Comparison of ENCODE assay signal across 8 cellular contexts in the genomic region with DNA sequence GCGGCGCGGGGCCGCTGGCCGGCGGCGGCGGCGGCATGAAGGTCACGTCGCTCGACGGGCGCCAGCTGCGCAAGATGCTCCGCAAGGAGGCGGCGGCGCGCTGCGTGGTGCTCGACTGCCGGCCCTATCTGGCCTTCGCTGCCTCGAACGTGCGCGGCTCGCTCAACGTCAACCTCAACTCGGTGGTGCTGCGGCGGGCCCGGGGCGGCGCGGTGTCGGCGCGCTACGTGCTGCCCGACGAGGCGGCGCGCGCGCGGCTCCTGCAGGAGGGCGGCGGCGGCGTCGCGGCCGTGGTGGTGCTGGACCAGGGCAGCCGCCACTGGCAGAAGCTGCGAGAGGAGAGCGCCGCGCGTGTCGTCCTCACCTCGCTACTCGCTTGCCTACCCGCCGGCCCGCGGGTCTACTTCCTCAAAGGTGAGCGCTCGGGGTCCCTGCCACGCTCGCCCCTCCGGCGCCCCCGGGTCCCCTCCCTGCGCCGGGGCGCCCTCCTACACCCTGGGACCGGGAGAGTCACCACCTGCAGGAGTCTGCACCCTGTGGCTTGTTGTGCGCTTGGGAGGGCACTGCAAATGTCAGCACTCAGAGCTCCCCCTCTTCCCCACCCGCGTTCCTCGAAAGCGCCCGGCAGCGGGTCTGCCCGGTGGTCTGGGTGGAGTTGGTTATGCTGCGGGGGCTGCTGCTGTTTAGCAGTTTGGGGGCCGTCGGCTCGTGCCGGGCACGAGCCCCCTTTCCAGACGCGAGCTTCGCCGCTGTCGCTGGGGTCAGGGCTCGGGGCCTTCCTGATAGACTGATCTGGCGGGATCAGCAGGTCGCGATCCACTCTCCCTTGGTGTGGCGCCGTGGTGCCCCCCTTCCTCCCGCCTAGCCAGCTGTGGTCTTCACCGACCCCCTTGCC. TPM values are rescaled to one million over a fixed set of nuclear protein-coding genes. Genes with fewer than 3 reads are reported as not detected.
DNase-seq lines count a peak whose midpoint lies in the region; ATAC-seq and TF ChIP-seq lines count a peak whose summit lies in the region.

No MANE protein-coding gene starts in this region.

- no peaks in the 10 kb centered on the region for H3K9me3 Mint-ChIP-seq in activated T-cell treated with anti-CD3 and anti-CD28 coated beads, Interleukin-2, amount 50 U/mL, for 4 hours
- peaks cover 2% of the 10 kb centered on the region for H3K9me3 Mint-ChIP-seq in neural progenitor cell

- peak overlapping the region; percentile 99 for H3K4me3 Mint-ChIP-seq in activated T-cell treated with anti-CD3 and anti-CD28 coated beads, Interleukin-2, amount 50 U/mL, for 4 hours
- H3K4me3 Mint-ChIP-seq in neural progenitor cell, result peak overlapping the region; percentile 88

- H4K20me1 ChIP-seq in fibroblast of lung (ENCODE audit: control insufficient read depth, extremely low read depth, insufficient read depth, low read length) (no peaks in the 10 kb centered on the region), neural progenitor cell (ENCODE audit: low read depth) (peaks cover 13% of the 10 kb centered on the region)

- peaks cover 34% of the 10 kb centered on the region for H3K36me3 Mint-ChIP-seq in activated T-cell treated with anti-CD3 and anti-CD28 coated beads, Interleukin-2, amount 50 U/mL, for 4 hours (ENCODE audit: insufficient read depth)
- H3K36me3 Mint-ChIP-seq in neural progenitor cell, result no peaks in the 10 kb centered on the region

- peak overlapping the region; percentile 92 for H3K9ac ChIP-seq in fibroblast of lung (ENCODE audit: insufficient read depth, low read length)
- H3K9ac ChIP-seq in neural progenitor cell, result no peak overlapping the region

- peak; percentile 70 for DNase-seq in DMS 273 (lab: John Stamatoyannopoulos, UW; ENCODE audit: unreplicated experiment)
- no peak for DNase-seq in DMS 273 treated with DMSO at 0.1 percent for 48 hours (lab: John Stamatoyannopoulos, UW)
- DNase-seq in NCI-H748 (lab: John Stamatoyannopoulos, UW; ENCODE audit: unreplicated experiment), result peak; percentile 60
- peak; percentile 57 for DNase-seq in activated T-cell treated with anti-CD3 and anti-CD28 coated beads, Interleukin-2, amount 50 U/mL, for 4 hours
- DNase-seq in fibroblast of lung (ENCODE audit: low read depth in 2 of 2), result peak; percentile 63 to 67
- peak; percentile 77 for DNase-seq in neural progenitor cell (ENCODE audit: low spot score)
- peak; percentile 74 to 88 for DNase-seq in aorta

- peak overlapping the region; percentile 16 for H3K27ac Mint-ChIP-seq in neural progenitor cell

- no peak for TF ChIP-seq CTCF in fibroblast of lung (conservative IDR thresholded peaks at IDR 0.05 in 1 of 2, IDR thresholded peaks at IDR 0.05 in 1 of 2; ENCODE audit: low read depth in 1 of 2, low read length in 2 of 2)
- no peak for TF ChIP-seq CTCF in neural progenitor cell (IDR thresholded peaks at IDR 0.05)

- H2AFZ ChIP-seq in fibroblast of lung (ENCODE audit: low read length), result no peak overlapping the region
- H2AFZ ChIP-seq in neural progenitor cell (replicated peaks), result no peak overlapping the region

- intact Hi-C loops in aorta (cut with DNase I), result loop anchor here in 1 of 2 donors (5.0 kb wide), 1 partner anchor 49 kb away; no protein-coding TSS in a partner anchor

- peak; percentile 13 for ATAC-seq in HG02678 (IDR thresholded peaks at IDR 0.05; ENCODE audit: unreplicated experiment)
- ATAC-seq in activated T-cell treated with anti-CD3 and anti-CD28 coated beads, Interleukin-2, amount 50 U/mL, for 4 hours, result peak; percentile 58 to 61
- ATAC-seq in aorta (ENCODE audit: low FRiP score), result no peak

- peak overlapping the region; percentile 76 for H3K4me2 ChIP-seq in fibroblast of lung (ENCODE audit: extremely low read depth, insufficient read depth, low read length)
- peak overlapping the region; percentile 88 for H3K4me2 ChIP-seq in neural progenitor cell

- H3K4me1 ChIP-seq in fibroblast of lung (ENCODE audit: control insufficient read depth, extremely low read depth, insufficient read depth, low read length) (peaks cover 14% of the 10 kb centered on the region), neural progenitor cell (peaks cover 48% of the 10 kb centered on the region), aorta (ENCODE audit: control insufficient read depth in 1 of 2, insufficient read depth in 2 of 2, low read length in 2 of 2) (no peaks in the 10 kb centered on the region)

- no peaks in the 10 kb centered on the region for H3K36me3 ChIP-seq in fibroblast of lung (ENCODE audit: control insufficient read depth, insufficient read depth, low read length)
- no peaks in the 10 kb centered on the region for H3K36me3 ChIP-seq in neural progenitor cell
- H3K36me3 ChIP-seq in aorta (ENCODE audit: control insufficient read depth in 1 of 2, insufficient read depth in 2 of 2, low read length in 1 of 2), result no peaks in the 10 kb centered on the region

- H3K27me3 ChIP-seq in fibroblast of lung (ENCODE audit: control insufficient read depth, insufficient read depth, low read length) (no peaks in the 10 kb centered on the region), neural progenitor cell (peaks cover 58% of the 10 kb centered on the region), aorta (ENCODE audit: control insufficient read depth in 1 of 2, insufficient read depth in 2 of 2, low read length in 1 of 2) (peaks cover 0 to 2% of the 10 kb centered on the region in 2 donors)

- H3K27me3 Mint-ChIP-seq in activated T-cell treated with anti-CD3 and anti-CD28 coated beads, Interleukin-2, amount 50 U/mL, for 4 hours (ENCODE audit: low read depth), result no peaks in the 10 kb centered on the region
- H3K27me3 Mint-ChIP-seq in neural progenitor cell (ENCODE audit: insufficient read depth, low read depth), result peaks cover 20% of the 10 kb centered on the region

- WGBS in aorta, 2 donors, result 8 to 13% methylated on average over 64 to 107 of the region's 107 CpGs

- H3K4me3 ChIP-seq in fibroblast of lung (replicated peaks in 1 of 4; ENCODE audit: control extremely low read depth in 1 of 4, insufficient read depth in 1 of 4, low read depth in 3 of 4, low read length in 4 of 4) (peak overlapping the region; percentile 69 to 96 (median 72)), neural progenitor cell (peak overlapping the region; percentile 87), aorta (ENCODE audit: low read length in 2 of 2) (peak overlapping the region; percentile 32 to 80)

- no peaks in the 10 kb centered on the region for H3K9me3 ChIP-seq in fibroblast of lung (ENCODE audit: control insufficient read depth, insufficient read depth, low read depth, low read length)
- H3K9me3 ChIP-seq in neural progenitor cell (ENCODE audit: low read depth), result no peaks in the 10 kb centered on the region
- no peaks in the 10 kb centered on the region for H3K9me3 ChIP-seq in aorta (ENCODE audit: control insufficient read depth, low read length)

- peaks cover 57% of the 10 kb centered on the region for H3K4me1 Mint-ChIP-seq in activated T-cell treated with anti-CD3 and anti-CD28 coated beads, Interleukin-2, amount 50 U/mL, for 4 hours (ENCODE audit: low read depth)
- H3K4me1 Mint-ChIP-seq in neural progenitor cell, result peaks cover 60% of the 10 kb centered on the region

- peak overlapping the region; percentile 90 for H3K27ac ChIP-seq in fibroblast of lung (ENCODE audit: insufficient read depth, low read length)
- no peak overlapping the region for H3K27ac ChIP-seq in neural progenitor cell
- H3K27ac ChIP-seq in aorta (ENCODE audit: low read depth in 1 of 2, low read length in 2 of 2), result peak overlapping the region in 1 of 2 donors; percentile 58

- H3F3A ChIP-seq in neural progenitor cell (ENCODE audit: low read depth), result peaks cover 40% of the 10 kb centered on the region

- H3K79me2 ChIP-seq in fibroblast of lung (ENCODE audit: control insufficient read depth, insufficient read depth, low read length), result peaks cover 75% of the 10 kb centered on the region
- H3K79me2 ChIP-seq in neural progenitor cell (ENCODE audit: low read depth), result no peaks in the 10 kb centered on the region

RNA-seq across cellular contexts. Expression of a gene that starts 0.6 kb away (rescaled TPM):
- total RNA-seq in activated T-cell treated with anti-CD3 and anti-CD28 coated beads, Interleukin-2, amount 50 U/mL, for 4 hours, result 10 to 100 TPM; 33.5 to 57.1 (median 56.5) TPM
- total RNA-seq in fibroblast of lung (14.9 and 27.6 TPM in 2 replicates), neural progenitor cell (ENCODE audit: low replicate concordance) (0.34 and 1.5 TPM in 2 replicates), aorta (10 to 100 TPM; 10.4 to 30.3 TPM)
- polyA plus RNA-seq in fibroblast of lung (37.7 and 48.9 TPM in 2 replicates), aorta (1 to 10 TPM; 3.8 to 4.0 TPM)
- 23.5 and 30.7 TPM in 2 replicates for polyA plus RNA-seq in fibroblast of lung (2012)
- polyA minus RNA-seq in fibroblast of lung (ENCODE audit: low replicate concordance), result 65.8 and 147 TPM in 2 replicates
